8 cellular contexts compared by ENCODE assay signal in the genomic region with DNA sequence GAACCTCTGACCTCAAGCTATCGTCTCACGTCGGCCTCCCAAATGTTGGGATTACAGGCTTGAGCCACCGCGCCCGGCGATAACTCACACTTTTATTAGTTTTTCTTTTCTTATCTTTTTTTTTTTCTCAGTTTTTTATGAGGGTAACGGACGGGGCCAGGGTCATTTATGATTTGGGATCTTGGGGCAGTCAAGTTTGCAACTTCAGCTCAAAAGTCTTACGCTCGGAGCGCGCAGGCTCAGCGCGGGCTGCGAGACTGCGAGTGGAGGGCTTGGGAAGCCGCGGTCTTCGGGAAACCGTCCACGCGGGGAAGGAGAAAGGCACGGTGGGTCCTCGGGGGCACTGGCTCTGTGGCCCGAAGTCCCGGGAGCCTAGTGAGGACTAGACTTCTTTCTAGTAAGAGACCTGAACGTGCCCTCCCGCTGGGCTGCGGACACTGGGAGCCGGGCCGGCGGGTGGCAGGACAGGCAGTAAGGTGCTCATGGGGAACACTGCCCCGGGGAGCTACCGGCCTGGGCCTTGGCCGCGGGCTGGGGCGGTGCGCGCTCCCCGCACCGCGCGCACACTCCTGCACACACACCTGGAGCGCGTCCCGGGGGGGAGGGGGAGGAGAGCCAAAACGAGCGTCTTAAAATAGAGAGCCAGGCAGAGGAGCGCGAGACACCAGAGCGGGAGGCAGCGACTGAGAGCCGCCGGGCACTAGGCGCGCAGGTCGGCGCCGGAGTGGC. TPM values are rescaled to one million over a fixed set of nuclear protein-coding genes. Genes with fewer than 3 reads are reported as not detected.
DNase-seq lines count a peak whose midpoint lies in the region; ATAC-seq, FAIRE-seq and TF ChIP-seq lines count a peak whose summit lies in the region.

No MANE protein-coding gene starts in this region.

- no peaks in the 10 kb centered on the region for H3K9me3 ChIP-seq in kidney (ENCODE audit: control insufficient read depth in 1 of 2, low read length in 2 of 2)

- no peak overlapping the region for H3K27ac Mint-ChIP-seq in activated naive CD8-positive, alpha-beta T cell treated with anti-CD3 and anti-CD28 coated beads for 36 hours
- no peak overlapping the region for H3K27ac Mint-ChIP-seq in stimulated activated naive CD8-positive, alpha-beta T cell treated with anti-CD3 and anti-CD28 coated beads, Interleukin-15, Interleukin-2, amounts not matched to agents 100 ng/mL and 50 ng/mL, for 24 hours

- H3K4me3 Mint-ChIP-seq in activated naive CD8-positive, alpha-beta T cell treated with anti-CD3 and anti-CD28 coated beads for 36 hours: peak overlapping the region; percentile 57
- peak overlapping the region; percentile 73 for H3K4me3 Mint-ChIP-seq in stimulated activated naive CD8-positive, alpha-beta T cell treated with anti-CD3 and anti-CD28 coated beads, Interleukin-15, Interleukin-2, amounts not matched to agents 100 ng/mL and 50 ng/mL, for 24 hours

- peaks cover 93% of the 10 kb centered on the region for H3K27me3 Mint-ChIP-seq in activated naive CD8-positive, alpha-beta T cell treated with anti-CD3 and anti-CD28 coated beads for 36 hours
- peaks cover 87% of the 10 kb centered on the region for H3K27me3 Mint-ChIP-seq in stimulated activated naive CD8-positive, alpha-beta T cell treated with anti-CD3 and anti-CD28 coated beads, Interleukin-15, Interleukin-2, amounts not matched to agents 100 ng/mL and 50 ng/mL, for 24 hours

- intact Hi-C loops in kidney (cut with DNase I): no loop called here

- peak overlapping the region; percentile 73 to 76 for H3K27ac ChIP-seq in kidney (ENCODE audit: low read depth in 2 of 2, low read length in 2 of 2)

- DNase-seq in stimulated activated CD4-positive, alpha-beta T cell treated with anti-CD3 and anti-CD28 coated beads, Interleukin-12 subunit alpha, Interleukin-12 subunit beta, amount 100 ng/mL, for 4 hours: peak; percentile 6
- no peak for DNase-seq in stimulated activated CD4-positive, alpha-beta T cell treated with anti-CD3 and anti-CD28 coated beads, Interleukin-4, amount 100 ng/mL, for 4 hours
- DNase-seq in activated naive CD8-positive, alpha-beta T cell treated with anti-CD3 and anti-CD28 coated beads for 36 hours: peak; percentile 23
- DNase-seq in kidney (peak; percentile 80), NCI-H2227 treated with DMSO at 0.1 percent for 48 hours (lab: John Stamatoyannopoulos, UW) (no peak)

- no peak for FAIRE-seq in kidney (lab: Jason Lieb, UNC)

- no peaks in the 10 kb centered on the region for H3K9me3 Mint-ChIP-seq in activated naive CD8-positive, alpha-beta T cell treated with anti-CD3 and anti-CD28 coated beads for 36 hours
- no peaks in the 10 kb centered on the region for H3K9me3 Mint-ChIP-seq in stimulated activated naive CD8-positive, alpha-beta T cell treated with anti-CD3 and anti-CD28 coated beads, Interleukin-15, Interleukin-2, amounts not matched to agents 100 ng/mL and 50 ng/mL, for 24 hours

- H3K36me3 Mint-ChIP-seq in activated naive CD8-positive, alpha-beta T cell treated with anti-CD3 and anti-CD28 coated beads for 36 hours: no peaks in the 10 kb centered on the region
- no peaks in the 10 kb centered on the region for H3K36me3 Mint-ChIP-seq in stimulated activated naive CD8-positive, alpha-beta T cell treated with anti-CD3 and anti-CD28 coated beads, Interleukin-15, Interleukin-2, amounts not matched to agents 100 ng/mL and 50 ng/mL, for 24 hours (ENCODE audit: low read depth)

- H3K4me1 Mint-ChIP-seq in activated naive CD8-positive, alpha-beta T cell treated with anti-CD3 and anti-CD28 coated beads for 36 hours: peaks cover 20% of the 10 kb centered on the region
- peaks cover 32% of the 10 kb centered on the region for H3K4me1 Mint-ChIP-seq in stimulated activated naive CD8-positive, alpha-beta T cell treated with anti-CD3 and anti-CD28 coated beads, Interleukin-15, Interleukin-2, amounts not matched to agents 100 ng/mL and 50 ng/mL, for 24 hours (ENCODE audit: low read depth)

- peaks cover 0 to 6% of the 10 kb centered on the region in 2 donors for H3K4me1 ChIP-seq in kidney (ENCODE audit: control insufficient read depth in 1 of 2, insufficient read depth in 1 of 2, low read depth in 1 of 2, low read length in 2 of 2)

- ATAC-seq in HG02610 (IDR thresholded peaks at IDR 0.05; ENCODE audit: unreplicated experiment) (no peak), GM21423 (IDR thresholded peaks at IDR 0.05; ENCODE audit: unreplicated experiment) (no peak)

- H3K9ac ChIP-seq in kidney (ENCODE audit: low read length in 2 of 2): peak overlapping the region in 1 of 2 donors; percentile 43

- H3K4me3 ChIP-seq in kidney (ENCODE audit: low read length in 2 of 2): peak overlapping the region in 1 of 2 donors; percentile 56

- no peaks in the 10 kb centered on the region for H3K36me3 ChIP-seq in kidney (ENCODE audit: control insufficient read depth in 1 of 2, insufficient read depth in 2 of 2, low read length in 2 of 2)

- TF ChIP-seq CTCF in kidney (IDR thresholded peaks at IDR 0.05; ENCODE audit: borderline replicate concordance, extremely low read depth, insufficient read depth): no peak

RNA-seq across cellular contexts. Expression of a gene that starts 0.5 kb away (rescaled TPM):
- under 1 TPM in 1 of 2 experiments, not detected in 1; 0.12 TPM for total RNA-seq in activated naive CD8-positive, alpha-beta T cell treated with anti-CD3 and anti-CD28 coated beads for 36 hours
- 5.2 TPM for total RNA-seq in kidney
- 6.9 TPM for polyA plus RNA-seq in kidney (ENCODE audit: insufficient read depth, low read depth, low replicate concordance)

Comparison
In these comparisons a context has a peak if more than half of its experiments do, and no peak if none do; other contexts are left out.
1. DNase-seq: peak in stimulated activated CD4-positive, alpha-beta T cell treated with anti-CD3 and anti-CD28 coated beads, Interleukin-12 subunit alpha, Interleukin-12 subunit beta, amount 100 ng/mL, for 4 hours (single experiment), activated naive CD8-positive, alpha-beta T cell treated with anti-CD3 and anti-CD28 coated beads for 36 hours (single experiment) and kidney (single experiment); none in stimulated activated CD4-positive, alpha-beta T cell treated with anti-CD3 and anti-CD28 coated beads, Interleukin-4, amount 100 ng/mL, for 4 hours (0 of 2) and NCI-H2227 treated with DMSO at 0.1 percent for 48 hours (single experiment).